ENCODE assay signal across 12 cellular contexts in the genomic region with DNA sequence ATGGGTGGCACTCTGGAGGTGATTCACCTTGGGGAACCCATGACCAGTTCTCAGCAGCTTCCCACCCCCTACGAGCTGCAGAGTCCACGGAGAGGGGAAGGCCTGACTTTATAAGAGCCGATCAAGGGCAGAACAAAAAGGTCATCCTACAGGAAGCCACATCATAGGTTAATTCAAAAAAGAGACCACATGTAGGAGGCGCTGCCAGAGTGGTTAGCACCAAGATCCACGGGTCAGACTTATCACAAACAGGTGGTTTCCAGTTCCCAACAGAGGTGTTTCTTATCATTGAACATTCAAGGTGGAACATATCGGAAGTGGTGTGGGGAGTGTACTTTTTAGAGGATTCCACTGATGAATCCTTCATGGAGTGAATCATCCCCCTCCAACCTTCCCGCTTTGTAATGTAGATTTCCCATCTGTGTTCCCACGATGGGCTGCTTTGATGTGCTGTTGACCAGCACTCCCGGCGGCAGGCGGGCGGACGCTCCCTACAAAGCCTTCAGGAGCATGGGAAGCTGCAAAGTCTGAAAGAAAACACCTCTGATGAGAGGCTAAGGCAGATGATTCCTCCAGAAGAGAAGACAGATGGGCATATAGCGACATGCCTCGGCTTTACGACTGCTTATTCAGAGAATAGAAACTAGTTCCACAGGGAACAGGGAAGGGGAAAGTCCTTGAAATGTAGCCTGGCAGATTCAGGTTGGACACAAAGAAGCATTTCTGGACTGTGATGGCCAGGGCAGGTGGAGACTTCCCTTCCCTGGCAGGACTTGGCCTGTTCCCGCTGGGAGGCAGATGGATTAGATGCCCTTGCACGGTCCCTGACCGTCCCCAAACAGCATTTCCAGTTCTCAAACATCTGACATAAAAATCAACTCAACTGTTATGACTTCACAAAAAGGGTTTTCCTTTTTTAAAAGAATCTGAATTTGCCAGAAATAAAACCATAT.
A peak's percentile ranks its signal among the peaks of the same experiment; 100 is the strongest.
DNase-seq lines count a peak whose midpoint lies in the region; ATAC-seq and TF ChIP-seq lines count a peak whose summit lies in the region.
"Had no signal": no experiment of that assay in that cellular context is flagged by ENCODE, and none has a peak within 500 bp of the region (broad histone marks: within the 10 kb centered on the region; RNA-seq: fewer than 3 reads in every experiment).

No MANE protein-coding gene starts in this region.

- no peaks in the 10 kb centered on the region for H3K9me3 ChIP-seq in SK-N-SH

- POLR2A ChIA-PET in activated CD4-positive, alpha-beta T cell treated with anti-CD3 and anti-CD28 coated beads for 36 hours (lab: Charles Lee) = interaction anchor here (0.5 kb wide), 1 partner anchor 431 kb away, joined by 4 read pairs; no protein-coding TSS in a partner anchor
- POLR2A ChIA-PET in activated CD4-positive, alpha-beta T cell treated with anti-CD3 and anti-CD28 coated beads, Interleukin-2, amount 10 ng/mL, durations not matched to agents 7 days and 5 days (lab: Charles Lee) = no interaction called here
- POLR2A ChIA-PET in SK-N-SH (lab: Yijun Ruan, JAX) = no interaction called here

- H3K4me2 ChIP-seq in SK-N-SH = no peak overlapping the region

- DNase-seq in activated CD4-positive, alpha-beta T cell treated with anti-CD3 and anti-CD28 coated beads for 36 hours = peak; percentile 34
- no peak for DNase-seq in activated CD4-positive, alpha-beta T cell treated with anti-CD3 and anti-CD28 coated beads, Interleukin-2, amount 10 ng/mL, durations not matched to agents 7 days and 5 days
- DNase-seq in NK-92 treated with Interleukin-12 subunit alpha and Interleukin-12 subunit beta, amount 100 ng/mL, for 24 hours (lab: John Stamatoyannopoulos, UW) = peak; percentile 88
- DNase-seq in foreskin keratinocyte (peak; percentile 95 to 98), NCI-H526 (lab: John Stamatoyannopoulos, UW) (no peak), SK-N-SH (no peak)
- DNase-seq in stimulated activated CD8-positive, alpha-beta memory T cell treated with anti-CD3 and anti-CD28 coated beads, Interleukin-4, amount 100 ng/mL, for 24 hours (ENCODE audit: low read depth) = peak; percentile 25
- DNase-seq: activated effector memory CD4-positive, alpha-beta T cell treated with Interleukin-2 at 50 U/mL for 16 hours; NCI-H187 treated with DMSO at 0.1 percent for 48 hours; retina had no signal

- TF ChIP-seq EP300 in SK-N-SH (IDR thresholded peaks at IDR 0.05; ENCODE audit: borderline replicate concordance in 1 of 2, low read depth in 1 of 2, low read length in 1 of 2) = no peak

- peaks cover 10% of the 10 kb centered on the region for H3K4me1 Mint-ChIP-seq in activated CD4-positive, alpha-beta T cell treated with anti-CD3 and anti-CD28 coated beads for 36 hours
- peaks cover 6% of the 10 kb centered on the region for H3K4me1 Mint-ChIP-seq in activated CD4-positive, alpha-beta T cell treated with anti-CD3 and anti-CD28 coated beads, Interleukin-2, amount 10 ng/mL, durations not matched to agents 7 days and 5 days

- 91% methylated on average over 19 of the region's 19 CpGs for WGBS in SK-N-SH (ENCODE audit: low lambda C conversion rate)

- no peaks in the 10 kb centered on the region for H3K27me3 ChIP-seq in foreskin keratinocyte
- peaks cover 5% of the 10 kb centered on the region; the same call in 1 of the 2 replicates for H3K27me3 ChIP-seq in SK-N-SH (ENCODE audit: insufficient read depth)

- H3K27me3 Mint-ChIP-seq in activated CD4-positive, alpha-beta T cell treated with anti-CD3 and anti-CD28 coated beads for 36 hours = no peaks in the 10 kb centered on the region
- peaks cover 3% of the 10 kb centered on the region for H3K27me3 Mint-ChIP-seq in activated CD4-positive, alpha-beta T cell treated with anti-CD3 and anti-CD28 coated beads, Interleukin-2, amount 10 ng/mL, durations not matched to agents 7 days and 5 days

- H3K9ac ChIP-seq in SK-N-SH = no peak overlapping the region

- H3F3A ChIP-seq in SK-N-SH (replicated peaks; ENCODE audit: insufficient read depth) = no peaks in the 10 kb centered on the region

- no peak overlapping the region for H3K4me3 ChIP-seq in SK-N-SH (ENCODE audit: low read depth in 2 of 2, low read length in 1 of 2)
- H3K4me3 ChIP-seq: K562 had no signal

- no peaks in the 10 kb centered on the region for H3K36me3 ChIP-seq in SK-N-SH (replicated peaks in 1 of 2; ENCODE audit: control insufficient read depth in 1 of 2, insufficient read depth in 2 of 2, low read length in 1 of 2)

- H3K4me3 Mint-ChIP-seq in activated CD4-positive, alpha-beta T cell treated with anti-CD3 and anti-CD28 coated beads for 36 hours = no peak overlapping the region
- no peak overlapping the region for H3K4me3 Mint-ChIP-seq in activated CD4-positive, alpha-beta T cell treated with anti-CD3 and anti-CD28 coated beads, Interleukin-2, amount 10 ng/mL, durations not matched to agents 7 days and 5 days

- no peaks in the 10 kb centered on the region for H3K79me2 ChIP-seq in SK-N-SH (ENCODE audit: insufficient read depth)

- no peak overlapping the region for H2AFZ ChIP-seq in SK-N-SH (ENCODE audit: low read depth)

- intact Hi-C loops in activated CD4-positive, alpha-beta T cell treated with anti-CD3 and anti-CD28 coated beads for 36 hours (cut with DNase I, micrococcal nuclease) = no loop called here

- TF ChIP-seq RAD21 in SK-N-SH (IDR thresholded peaks at IDR 0.05; ENCODE audit: low read length) = no peak

- H3K4me1 ChIP-seq in foreskin keratinocyte (peaks cover 22% of the 10 kb centered on the region), SK-N-SH (ENCODE audit: control insufficient read depth in 1 of 2, insufficient read depth in 2 of 2, low read depth in 1 of 2, low read length in 1 of 2) (no peaks in the 10 kb centered on the region)

- TF ChIP-seq CTCF in foreskin keratinocyte (conservative IDR thresholded peaks at IDR 0.05) (peak; percentile 37), SK-N-SH (IDR thresholded peaks at IDR 0.05) (no peak)

- ATAC-seq in activated CD4-positive, alpha-beta T cell treated with anti-CD3 and anti-CD28 coated beads for 36 hours = peak; percentile 95
- ATAC-seq in foreskin keratinocyte (peak; percentile 88), GM19452 (IDR thresholded peaks at IDR 0.05; ENCODE audit: unreplicated experiment) (no peak)
- ATAC-seq: K562 had no signal

- CTCF ChIA-PET in activated CD4-positive, alpha-beta T cell treated with anti-CD3 and anti-CD28 coated beads for 36 hours (lab: Charles Lee) = no interaction called here
- CTCF ChIA-PET in activated CD4-positive, alpha-beta T cell treated with anti-CD3 and anti-CD28 coated beads, Interleukin-2, amount 10 ng/mL, durations not matched to agents 7 days and 5 days (lab: Charles Lee) = no interaction called here
- CTCF ChIA-PET in SK-N-SH (lab: Yijun Ruan, JAX) = no interaction called here

- no peak overlapping the region for H3K27ac Mint-ChIP-seq in activated CD4-positive, alpha-beta T cell treated with anti-CD3 and anti-CD28 coated beads for 36 hours
- H3K27ac Mint-ChIP-seq in activated CD4-positive, alpha-beta T cell treated with anti-CD3 and anti-CD28 coated beads, Interleukin-2, amount 10 ng/mL, durations not matched to agents 7 days and 5 days = no peak overlapping the region

- H3K27ac ChIP-seq in foreskin keratinocyte (peak overlapping the region; percentile 95), SK-N-SH (ENCODE audit: low read depth in 2 of 2, low read length in 1 of 2) (no peak overlapping the region)

- H3K9me3 Mint-ChIP-seq in activated CD4-positive, alpha-beta T cell treated with anti-CD3 and anti-CD28 coated beads for 36 hours (ENCODE audit: low read depth) = no peaks in the 10 kb centered on the region
- no peaks in the 10 kb centered on the region for H3K9me3 Mint-ChIP-seq in activated CD4-positive, alpha-beta T cell treated with anti-CD3 and anti-CD28 coated beads, Interleukin-2, amount 10 ng/mL, durations not matched to agents 7 days and 5 days

- H3K9me2 ChIP-seq in SK-N-SH = no peaks in the 10 kb centered on the region

- H3K36me3 Mint-ChIP-seq in activated CD4-positive, alpha-beta T cell treated with anti-CD3 and anti-CD28 coated beads for 36 hours (ENCODE audit: low read depth) = no peaks in the 10 kb centered on the region
- no peaks in the 10 kb centered on the region for H3K36me3 Mint-ChIP-seq in activated CD4-positive, alpha-beta T cell treated with anti-CD3 and anti-CD28 coated beads, Interleukin-2, amount 10 ng/mL, durations not matched to agents 7 days and 5 days (ENCODE audit: low read depth)

- no peaks in the 10 kb centered on the region for H4K20me1 ChIP-seq in SK-N-SH (ENCODE audit: insufficient read depth)

TF ChIP-seq in SK-N-SH, 30 proteins besides CTCF, POLR2A, EP300 and RAD21 (continues in another document):
- TF ChIP-seq RCOR1 (IDR thresholded peaks at IDR 0.05; ENCODE audit: low read length) (no peak), RFX5 (IDR thresholded peaks at IDR 0.05; ENCODE audit: low read length) (no peak), PBX3 (IDR thresholded peaks at IDR 0.05) (no peak)

Comparison
In these comparisons a context has a peak if more than half of its experiments do, and no peak if none do; other contexts are left out.
1. DNase-seq: peak in activated CD4-positive, alpha-beta T cell treated with anti-CD3 and anti-CD28 coated beads for 36 hours (single experiment), NK-92 treated with Interleukin-12 subunit alpha and Interleukin-12 subunit beta, amount 100 ng/mL, for 24 hours (single experiment), foreskin keratinocyte (2 of 2) and stimulated activated CD8-positive, alpha-beta memory T cell treated with anti-CD3 and anti-CD28 coated beads, Interleukin-4, amount 100 ng/mL, for 24 hours (single experiment); none in activated CD4-positive, alpha-beta T cell treated with anti-CD3 and anti-CD28 coated beads, Interleukin-2, amount 10 ng/mL, durations not matched to agents 7 days and 5 days (single experiment), NCI-H526 (0 of 2) and SK-N-SH (single experiment).